ENCODE assay signal across 8 cellular contexts in genomic region chr17:2053380-2054261, GRCh38. TPM values are rescaled to one million over a fixed set of nuclear protein-coding genes. Genes with fewer than 3 reads are reported as not detected.
A peak's percentile ranks its signal among the peaks of the same experiment; 100 is the strongest.
DNase-seq lines count a peak whose midpoint lies in the region; ATAC-seq and TF ChIP-seq lines count a peak whose summit lies in the region.

No MANE protein-coding gene starts in this region.

- H3K27ac ChIP-seq in iPS-18a (ENCODE audit: low read length), result no peak overlapping the region
- H3K27ac ChIP-seq in smooth muscle cell (ENCODE audit: low read depth), result no peak overlapping the region

- H3K9me3 ChIP-seq in iPS-18a (ENCODE audit: control insufficient read depth, low read depth, low read length) (no peaks in the 10 kb centered on the region), smooth muscle cell (replicated peaks; ENCODE audit: low read depth) (no peaks in the 10 kb centered on the region)

- CTCF ChIA-PET in Calu3 (lab: Charles Lee), result interaction anchor here (0.7 to 2.6 kb wide), 4 partner anchors 165 to 1197 kb away, joined by 3 to 22 read pairs (median 6); no protein-coding TSS in a partner anchor

- H4K20me1 ChIP-seq in smooth muscle cell (ENCODE audit: low read depth), result peaks cover 23% of the 10 kb centered on the region

- no peaks in the 10 kb centered on the region for H3K9me3 Mint-ChIP-seq in Calu3 (ENCODE audit: low read depth, unreplicated experiment)

- peaks cover 6% of the 10 kb centered on the region for H3F3A ChIP-seq in smooth muscle cell (ENCODE audit: low read depth)

- BruUV-seq in Calu3 (replicated peaks; lab: Mats Ljungman, UMichigan), result no TSS peak

- H3K36me3 Mint-ChIP-seq in Calu3 (ENCODE audit: insufficient read depth, unreplicated experiment), result peaks cover 16% of the 10 kb centered on the region

- no peak overlapping the region for H3K9ac ChIP-seq in iPS-18a (ENCODE audit: low read length)
- peak overlapping the region; percentile 24 for H3K9ac ChIP-seq in smooth muscle cell (ENCODE audit: low read depth)

- DNase-seq in Calu3 (peak; percentile 65), Kasumi-1 (lab: John Stamatoyannopoulos, UW) (peak; percentile 25 to 34), T-helper 9 cell (peak; percentile 74), astrocyte of the hippocampus (ENCODE audit: low read depth, low spot score) (peak; percentile 89), smooth muscle cell (lab: John Stamatoyannopoulos, UW; ENCODE audit: unreplicated experiment) (peak; percentile 50), cortex of kidney (lab: John Stamatoyannopoulos, UW) (no peak)

- H3K4me3 ChIP-seq in iPS-18a (ENCODE audit: low read length) (peak overlapping the region; percentile 39), smooth muscle cell (peak overlapping the region; percentile 59)

- peaks cover 4% of the 10 kb centered on the region for H3K79me2 ChIP-seq in smooth muscle cell (ENCODE audit: low read depth)

- intact Hi-C loops in Calu3 (cut with micrococcal nuclease; ENCODE audit: unreplicated experiment), result no loop called here

- H2AFZ ChIP-seq in smooth muscle cell (ENCODE audit: low read depth), result no peak overlapping the region

- H3K4me1 ChIP-seq in iPS-18a (ENCODE audit: control insufficient read depth, low read depth, low read length) (no peaks in the 10 kb centered on the region), smooth muscle cell (ENCODE audit: low read depth) (peaks cover 24% of the 10 kb centered on the region)

- peaks cover 87% of the 10 kb centered on the region for H3K27me3 ChIP-seq in iPS-18a (ENCODE audit: control insufficient read depth, insufficient read depth, low read length)
- H3K27me3 ChIP-seq in smooth muscle cell (ENCODE audit: low read depth), result peaks cover 31% of the 10 kb centered on the region

- peak overlapping the region; percentile 93 for H3K4me2 ChIP-seq in smooth muscle cell

- H3K27me3 Mint-ChIP-seq in Calu3 (ENCODE audit: unreplicated experiment), result peaks cover 32% of the 10 kb centered on the region

- peak overlapping the region; percentile 46 for H3K27ac Mint-ChIP-seq in Calu3 (ENCODE audit: unreplicated experiment)

- TF ChIP-seq CTCF in Calu3 (IDR thresholded peaks at IDR 0.05; ENCODE audit: unreplicated experiment), result peak; percentile 22
- TF ChIP-seq CTCF in smooth muscle cell (IDR thresholded peaks at IDR 0.05; ENCODE audit: borderline replicate concordance, insufficient read depth, poor library complexity, severe bottlenecking), result peak; percentile 51

- 12% methylated on average over 61 of the region's 84 CpGs for WGBS in smooth muscle cell (ENCODE audit: low lambda C conversion rate)

- no peaks in the 10 kb centered on the region for H3K36me3 ChIP-seq in iPS-18a (ENCODE audit: control insufficient read depth, low read depth, low read length)
- no peaks in the 10 kb centered on the region for H3K36me3 ChIP-seq in smooth muscle cell (ENCODE audit: low read depth)

- peak overlapping the region; percentile 60 for H3K4me3 Mint-ChIP-seq in Calu3 (ENCODE audit: low read depth, unreplicated experiment)

- ATAC-seq in HG02763 (IDR thresholded peaks at IDR 0.05; ENCODE audit: unreplicated experiment), result no peak

- H3K4me1 Mint-ChIP-seq in Calu3 (ENCODE audit: low read depth, unreplicated experiment), result peaks cover 8% of the 10 kb centered on the region

RNA-seq across cellular contexts. Expression of gene HIC1, which starts 1.3 kb away (rescaled TPM):
- total RNA-seq in Calu3 (2022) (0.61 and 1.2 TPM in 2 replicates), smooth muscle cell (2.6 and 2.9 TPM in 2 replicates)
- polyA plus RNA-seq in smooth muscle cell, result 3.5 and 5.2 TPM in 2 replicates

RNA-seq across cellular contexts. Expression of gene OVCA2, which starts 11.8 kb away (rescaled TPM):
- total RNA-seq in Calu3 (2022), result 21.0 and 22.1 TPM in 2 replicates
- total RNA-seq in smooth muscle cell, result 42.6 and 46.7 TPM in 2 replicates
- 47.6 and 59.5 TPM in 2 replicates for polyA plus RNA-seq in smooth muscle cell

RNA-seq across cellular contexts. Expression of gene DPH1, which starts 23.7 kb away (rescaled TPM):
- total RNA-seq in Calu3 (2022) (24.7 and 29.7 TPM in 2 replicates), smooth muscle cell (15.9 and 18.1 TPM in 2 replicates)
- polyA plus RNA-seq in smooth muscle cell, result 33.6 and 46.6 TPM in 2 replicates

RNA-seq across cellular contexts. Expression of gene RTN4RL1, which starts 28.5 kb away (rescaled TPM):
- total RNA-seq in Calu3 (2022) (not detected in 2 replicates), smooth muscle cell (not detected in 2 replicates)
- not detected in 2 replicates for polyA plus RNA-seq in smooth muscle cell
